18 cellular contexts compared by ENCODE assay signal in the genomic region with DNA sequence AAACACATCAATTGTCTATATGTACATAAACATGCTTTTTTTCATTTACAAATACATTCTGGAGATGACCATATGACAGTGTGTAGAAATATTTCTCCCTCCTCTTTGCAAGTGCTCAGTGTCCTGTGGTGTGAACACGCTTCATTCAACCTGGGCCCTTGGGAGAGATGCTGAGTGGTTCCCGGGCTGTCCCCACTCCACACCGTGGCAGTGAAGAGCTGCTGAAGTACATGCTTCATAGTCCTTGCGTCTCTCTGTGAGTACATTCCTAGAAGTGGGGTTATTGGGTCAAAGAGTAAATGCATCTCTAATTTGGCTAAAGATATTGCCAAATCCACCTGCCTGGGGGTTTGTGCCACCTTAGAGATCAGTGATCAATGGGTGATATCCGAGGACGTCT.
"Had no signal": no experiment of that assay in that cellular context is flagged by ENCODE, and none has a peak within 500 bp of the region (broad histone marks: within the 10 kb centered on the region; RNA-seq: fewer than 3 reads in every experiment).

No MANE protein-coding gene starts in this region.

- H3K27me3 Mint-ChIP-seq: activated CD4-positive, alpha-beta memory T cell treated with anti-CD3 and anti-CD28 coated beads, Interleukin-2, amount 10 ng/mL, durations not matched to agents 7 days and 5 days had no signal

- ATAC-seq: body of pancreas; pancreas; SK-N-SH treated with all-trans-retinoic acid at 6 μM for 48 hours; stimulated activated memory B cell treated with anti-CD40 and anti-IgM and Interleukin-4, amounts not matched to agents 10 μg/mL and 1 μg/mL and 100 μg/mL, for 72 hours had no signal

- H3K4me3 ChIP-seq: body of pancreas, colonic mucosa, esophagus muscularis mucosa, hepatocyte, left ventricle myocardium inferior, pancreas, tibial artery, uterus had no signal

- H3K9me3 ChIP-seq: body of pancreas, colonic mucosa, esophagus muscularis mucosa, left ventricle myocardium inferior, pancreas, tibial artery, uterus had no signal

- H3K27ac Mint-ChIP-seq: activated CD4-positive, alpha-beta memory T cell treated with anti-CD3 and anti-CD28 coated beads, Interleukin-2, amount 10 ng/mL, durations not matched to agents 7 days and 5 days; stimulated activated memory B cell treated with anti-CD40 and anti-IgM and Interleukin-4, amounts not matched to agents 10 μg/mL and 1 μg/mL and 100 μg/mL, for 72 hours had no signal

- H3K36me3 ChIP-seq: colonic mucosa, pancreas, uterus had no signal

- DNase-seq: activated CD4-positive, alpha-beta memory T cell treated with anti-CD3 and anti-CD28 coated beads, Interleukin-2, amount 10 ng/mL, durations not matched to agents 7 days and 5 days; activated CD4-positive, alpha-beta T cell treated with anti-CD3 and anti-CD28 coated beads for 4 hours; amygdala; central memory CD4-positive, alpha-beta T cell; colonic mucosa; left ventricle myocardium inferior; mesendoderm; stimulated activated CD4-positive, alpha-beta T cell treated with anti-CD3 and anti-CD28 coated beads, Interleukin-12 subunit alpha, Interleukin-12 subunit beta, amount 100 ng/mL, for 4 hours; stimulated activated CD4-positive, alpha-beta T cell treated with anti-CD3 and anti-CD28 coated beads, Interleukin-2, amount 100 ng/mL, for 48 hours; uterus had no signal

- H3K4me1 Mint-ChIP-seq: neural crest cell had no signal

- H3K4me3 Mint-ChIP-seq: activated CD4-positive, alpha-beta memory T cell treated with anti-CD3 and anti-CD28 coated beads, Interleukin-2, amount 10 ng/mL, durations not matched to agents 7 days and 5 days; neural crest cell; stimulated activated memory B cell treated with anti-CD40 and anti-IgM and Interleukin-4, amounts not matched to agents 10 μg/mL and 1 μg/mL and 100 μg/mL, for 72 hours had no signal

- H3K27me3 ChIP-seq: body of pancreas, colonic mucosa, hepatocyte, pancreas, tibial artery, uterus had no signal

- H3K27ac ChIP-seq: body of pancreas, colonic mucosa, esophagus muscularis mucosa, hepatocyte, left ventricle myocardium inferior, pancreas, tibial artery, uterus had no signal

- H3K4me1 ChIP-seq: body of pancreas, colonic mucosa, esophagus muscularis mucosa, left ventricle myocardium inferior, pancreas, tibial artery, uterus had no signal
